7 cellular contexts compared by ENCODE assay signal in the genomic region with DNA sequence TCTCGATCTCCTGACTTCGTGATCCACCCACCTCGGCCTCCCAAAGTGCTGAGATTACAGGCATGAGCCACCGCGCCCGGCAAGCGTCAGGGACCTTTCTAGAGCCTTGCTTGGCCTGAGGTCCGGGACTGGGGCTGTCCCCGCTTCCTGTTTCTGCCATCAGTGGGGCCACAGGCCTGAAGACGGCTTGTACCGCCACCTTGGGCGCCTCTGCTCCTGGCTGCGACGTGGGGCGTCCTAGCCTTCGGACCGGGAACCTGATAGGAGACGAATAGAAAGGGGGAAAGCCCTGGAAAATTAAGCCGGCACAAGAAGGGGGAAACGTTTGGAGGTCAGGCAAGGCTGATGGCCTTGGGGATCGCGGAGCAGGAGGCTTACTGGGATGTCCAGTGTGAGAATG. TPM values are rescaled to one million over a fixed set of nuclear protein-coding genes. Genes with fewer than 3 reads are reported as not detected.
DNase-seq lines count a peak whose midpoint lies in the region; ATAC-seq and TF ChIP-seq lines count a peak whose summit lies in the region.

No MANE protein-coding gene starts in this region.

- no peaks in the 10 kb centered on the region for H3K27me3 ChIP-seq in testis

- ATAC-seq in activated naive CD4-positive, alpha-beta T cell treated with anti-CD3 and anti-CD28 coated beads, Interleukin-2, amount 50 U/mL, for 72 hours = peak in 1 of 2 donors; percentile 2
- ATAC-seq in left colon = peak; percentile 10
- ATAC-seq in HG03520 (IDR thresholded peaks at IDR 0.05; ENCODE audit: unreplicated experiment) = no peak
- no peak for ATAC-seq in HG02970 (IDR thresholded peaks at IDR 0.05; ENCODE audit: low FRiP score, unreplicated experiment)

- H3K27ac Mint-ChIP-seq in IgD-negative memory B cell = peak overlapping the region; percentile 97 to 99 (median 97)
- H3K27ac Mint-ChIP-seq in activated naive CD4-positive, alpha-beta T cell treated with anti-CD3 and anti-CD28 coated beads, Interleukin-2, amount 50 U/mL, for 72 hours = peak overlapping the region; percentile 88 to 96

- H3K36me3 ChIP-seq in testis (ENCODE audit: low read depth, missing control alignments) = no peaks in the 10 kb centered on the region

- H3K36me3 Mint-ChIP-seq in IgD-negative memory B cell = no peaks in the 10 kb centered on the region
- H3K36me3 Mint-ChIP-seq in activated naive CD4-positive, alpha-beta T cell treated with anti-CD3 and anti-CD28 coated beads, Interleukin-2, amount 50 U/mL, for 72 hours = peaks cover 0 to 5% of the 10 kb centered on the region in 2 donors

- peaks cover 7% of the 10 kb centered on the region for H3K4me1 ChIP-seq in testis

- no peaks in the 10 kb centered on the region for H3K27me3 Mint-ChIP-seq in IgD-negative memory B cell

- TF ChIP-seq POLR2A in testis (IDR thresholded peaks at IDR 0.05) = no peak

- no peak for TF ChIP-seq CTCF in testis (IDR thresholded peaks at IDR 0.05)

- H3K4me3 Mint-ChIP-seq in IgD-negative memory B cell = peak overlapping the region; percentile 93 to 95 (median 94)

- H3K27ac ChIP-seq in testis = peak overlapping the region; percentile 28 to 85

- H3K9me3 ChIP-seq in testis = no peaks in the 10 kb centered on the region

- peak overlapping the region; percentile 61 to 70 for H3K4me3 ChIP-seq in testis

- peaks cover 30 to 32% (median 31%) of the 10 kb centered on the region in 3 donors for H3K4me1 Mint-ChIP-seq in IgD-negative memory B cell

- intact Hi-C loops in left colon (cut with DNase I, micrococcal nuclease) = no loop called here
- intact Hi-C loops in testis (cut with DNase I; ENCODE audit: low total_unique reads) = loop anchor here (10.0 kb wide), 1 partner anchor 308 kb away; no protein-coding TSS in a partner anchor

- no peak for DNase-seq in activated naive CD4-positive, alpha-beta T cell treated with anti-CD3 and anti-CD28 coated beads, Interleukin-2, amount 50 U/mL, for 72 hours (ENCODE audit: low spot score in 2 of 2)
- DNase-seq in left colon (peak in 1 of 2 donors; percentile 25), testis (no peak), NCI-H510A (lab: John Stamatoyannopoulos, UW) (no peak)

- H3K9me3 Mint-ChIP-seq in IgD-negative memory B cell = peaks cover 0 to 2% (median 0%) of the 10 kb centered on the region in 3 donors
- no peaks in the 10 kb centered on the region for H3K9me3 Mint-ChIP-seq in activated naive CD4-positive, alpha-beta T cell treated with anti-CD3 and anti-CD28 coated beads, Interleukin-2, amount 50 U/mL, for 72 hours

- WGBS in testis, 2 donors = 29 to 49% methylated on average over 10 to 20 of the region's 22 CpGs

RNA-seq across cellular contexts. Expression of gene RNF6, which starts 35.1 kb away (rescaled TPM):
- polyA plus RNA-seq in IgD-negative memory B cell = 52.7 TPM
- total RNA-seq in activated naive CD4-positive, alpha-beta T cell treated with anti-CD3 and anti-CD28 coated beads, Interleukin-2, amount 50 U/mL, for 72 hours = 10 to 100 TPM; 32.7 to 35.1 TPM
- total RNA-seq in left colon = 10 to 100 TPM; 36.6 to 40.6 TPM
- 10 to 100 TPM; 34.7 to 38.4 TPM for total RNA-seq in testis
- polyA plus RNA-seq in testis (ENCODE audit: insufficient read depth, low read depth, low replicate concordance) = 42.8 TPM
